ENCODE assay signal across 21 cellular contexts in genomic region chr12:62931481-62931880, GRCh38. TPM values are rescaled to one million over a fixed set of nuclear protein-coding genes. Genes with fewer than 3 reads are reported as not detected.
A peak's percentile ranks its signal among the peaks of the same experiment; 100 is the strongest.
DNase-seq lines count a peak whose midpoint lies in the region; ATAC-seq, FAIRE-seq and TF ChIP-seq lines count a peak whose summit lies in the region.
"Had no signal": no experiment of that assay in that cellular context is flagged by ENCODE, and none has a peak within 500 bp of the region (broad histone marks: within the 10 kb centered on the region; RNA-seq: fewer than 3 reads in every experiment).

No MANE protein-coding gene starts in this region.

- no TSS peak for BruUV-seq in PC-3 (replicated peaks; lab: Mats Ljungman, UMichigan)

- peak overlapping the region; percentile 2; the same call in 1 of the 3 replicates for H3K4me3 Mint-ChIP-seq in GM23338
- H3K4me3 Mint-ChIP-seq: activated T-cell treated with anti-CD3 and anti-CD28 coated beads, Interleukin-2, amount 50 U/mL, for 24 hours; memory B cell; T-helper 17 cell had no signal

- CTCF ChIA-PET in PC-3 (lab: Charles Lee) (no interaction called here), H1 (lab: Charles Lee; ENCODE audit: partially characterized antibody) (interaction anchor here (0.9 to 1.7 kb wide), 4 partner anchors 11 to 132 kb away, joined by 3 to 4 read pairs (median 4); no protein-coding TSS in a partner anchor)

- no peak for TF ChIP-seq POLR2A in H1 (IDR thresholded peaks at IDR 0.05; ENCODE audit: control extremely low read depth in 1 of 2, low read depth in 2 of 2, low read length in 2 of 2)

- no peak for TF ChIP-seq RAD21 in H1 (IDR thresholded peaks at IDR 0.05 in 1 of 2, conservative IDR thresholded peaks at IDR 0.05 in 1 of 2; ENCODE audit: low read depth in 2 of 2, low read length in 2 of 2)

- H4K5ac ChIP-seq in H1 (ENCODE audit: insufficient read length, low read depth, low read length): no peak overlapping the region

- no peak overlapping the region for H2BK20ac ChIP-seq in H1 (ENCODE audit: low read length)

- H4K20me1 ChIP-seq in GM23338 (replicated peaks; ENCODE audit: insufficient read depth) (no peaks in the 10 kb centered on the region), PC-3 (ENCODE audit: low read length) (no peaks in the 10 kb centered on the region), H1 (replicated peaks in 1 of 2; ENCODE audit: control insufficient read depth in 1 of 2, insufficient read depth in 2 of 2, low read length in 2 of 2) (peaks cover 0 to 1% of the 10 kb centered on the region in 2 experiments)

- peaks cover 11% of the 10 kb centered on the region for H3K23me2 ChIP-seq in H1 (ENCODE audit: low read depth, low read length)

- intact Hi-C loops in PC-3 (cut with micrococcal nuclease): loop anchor here (5.0 to 10.0 kb wide), 2 partner anchors 329 to 497 kb away; no protein-coding TSS in a partner anchor

- peaks cover 58% of the 10 kb centered on the region for H3K4me1 Mint-ChIP-seq in GM23338

- H2BK15ac ChIP-seq in H1 (ENCODE audit: low read length): no peak overlapping the region

- H3K4me1 ChIP-seq in GM23338 (ENCODE audit: insufficient read depth): peaks cover 63% of the 10 kb centered on the region
- peaks cover 23% of the 10 kb centered on the region for H3K4me1 ChIP-seq in PC-3 (ENCODE audit: insufficient read depth, low read length)
- peaks cover 2 to 20% (median 9%) of the 10 kb centered on the region in 4 experiments; a peak in 6 of 7 replicates for H3K4me1 ChIP-seq in H1 (replicated peaks in 1 of 4; ENCODE audit: control insufficient read depth in 3 of 4, insufficient read depth in 4 of 4, low read length in 3 of 4)

- TF ChIP-seq CTCF in GM23338 (conservative IDR thresholded peaks at IDR 0.05; ENCODE audit: low read depth in 2 of 2) (no peak), PC-3 (conservative IDR thresholded peaks at IDR 0.05; ENCODE audit: low read depth, low read length) (no peak), H1 (IDR thresholded peaks at IDR 0.05; ENCODE audit: control extremely low read depth in 1 of 3, insufficient read depth in 1 of 3, low read depth in 1 of 3, low read length in 3 of 3) (no peak)

- DNase-seq in GM23338 (ENCODE audit: low spot score) (no peak), PC-3 (no peak), H1 (ENCODE audit: low read depth in 1 of 2, low spot score in 2 of 2) (no peak), substantia nigra (lab: John Stamatoyannopoulos, UW) (no peak), inferior parietal cortex (ENCODE audit: extremely low spot score) (no peak), nucleus accumbens (lab: John Stamatoyannopoulos, UW) (no peak), HUDEP-2 (lab: John Stamatoyannopoulos, UW; ENCODE audit: unreplicated experiment in 76 of 76) (no peak)
- DNase-seq: activated CD4-positive, CD25-positive, alpha-beta regulatory T cell; activated naive CD4-positive, alpha-beta T cell; activated T-cell treated with anti-CD3 and anti-CD28 coated beads, Interleukin-2, amount 50 U/mL, for 24 hours; amniotic stem cell; COR-L47; KG1; NCI-H187; stimulated activated CD4-positive, alpha-beta T cell treated with anti-CD3 and anti-CD28 coated beads, Interleukin-2, amount 100 ng/mL, for 24 hours; stimulated activated naive CD4-positive, alpha-beta T cell; T-helper 17 cell; tibial artery had no signal

- H4K91ac ChIP-seq in H1 (replicated peaks; ENCODE audit: insufficient read length, low read length): no peak overlapping the region

- ATAC-seq in GM23338 (no peak), PC-3 (no peak)
- ATAC-seq: gastroesophageal sphincter, T-helper 17 cell had no signal

- H3K9me3 Mint-ChIP-seq in GM23338: no peaks in the 10 kb centered on the region
- H3K9me3 Mint-ChIP-seq: activated T-cell treated with anti-CD3 and anti-CD28 coated beads, Interleukin-2, amount 50 U/mL, for 24 hours; memory B cell had no signal

- peaks cover 10% of the 10 kb centered on the region for H3K27me3 Mint-ChIP-seq in GM23338 (ENCODE audit: insufficient read depth, low read depth, poor library complexity)

- peaks cover 71% of the 10 kb centered on the region for H3K79me2 ChIP-seq in GM23338 (replicated peaks; ENCODE audit: insufficient read depth)
- peaks cover 73% of the 10 kb centered on the region for H3K79me2 ChIP-seq in PC-3 (ENCODE audit: low read length)
- peaks cover 0 to 61% of the 10 kb centered on the region in 2 experiments; a peak in 2 of 4 replicates for H3K79me2 ChIP-seq in H1 (ENCODE audit: control insufficient read depth in 1 of 2, insufficient read depth in 2 of 2, low read length in 2 of 2)

- H3K56ac ChIP-seq in H1 (replicated peaks; ENCODE audit: insufficient read length, low read depth, low read length): no peak overlapping the region

- no peak for FAIRE-seq in H1 (lab: Jason Lieb, UNC)

- no peak overlapping the region for H2BK120ac ChIP-seq in H1 (replicated peaks; ENCODE audit: low read depth, low read length)

- H3F3A ChIP-seq in GM23338 (replicated peaks; ENCODE audit: low read depth): no peaks in the 10 kb centered on the region
- H3F3A ChIP-seq in PC-3 (ENCODE audit: low read length, unreplicated experiment): no peaks in the 10 kb centered on the region

- TF ChIP-seq EP300 in H1 (IDR thresholded peaks at IDR 0.05; ENCODE audit: borderline replicate concordance in 1 of 2, low read depth in 2 of 2, low read length in 2 of 2): no peak

- POLR2A ChIA-PET in PC-3 (lab: Charles Lee; ENCODE audit: unreplicated experiment) (no interaction called here), H1 (lab: Charles Lee; ENCODE audit: partially characterized antibody) (interaction anchor here (1.4 kb wide), 1 partner anchor 15 kb away, joined by 8 read pairs; no protein-coding TSS in a partner anchor)

- H2AFZ ChIP-seq in GM23338 (no peak overlapping the region), PC-3 (ENCODE audit: low read length) (no peak overlapping the region), H1 (ENCODE audit: low read length) (no peak overlapping the region)

- H3K9me3 ChIP-seq in PC-3 (ENCODE audit: low read length): no peaks in the 10 kb centered on the region
- no peaks in the 10 kb centered on the region for H3K9me3 ChIP-seq in H1 (ENCODE audit: insufficient read depth in 2 of 2, low read depth in 1 of 2, low read length in 1 of 2)
- H3K9me3 ChIP-seq: esophagus muscularis mucosa, gastroesophageal sphincter, tibial artery had no signal

- no peaks in the 10 kb centered on the region for H3K36me3 Mint-ChIP-seq in GM23338 (ENCODE audit: low read depth)
- H3K36me3 Mint-ChIP-seq: memory B cell had no signal

- H3K23ac ChIP-seq in H1 (ENCODE audit: insufficient read length): no peak overlapping the region

- no peak overlapping the region for H3K4ac ChIP-seq in H1 (replicated peaks; ENCODE audit: insufficient read length, low read depth, low read length)

- H3K27ac Mint-ChIP-seq in GM23338: peak overlapping the region; percentile 54; the same call in 1 of the 2 replicates
- H3K27ac Mint-ChIP-seq: activated T-cell treated with anti-CD3 and anti-CD28 coated beads, Interleukin-2, amount 50 U/mL, for 24 hours; memory B cell; T-helper 17 cell had no signal

- H3K36me3 ChIP-seq in GM23338 (ENCODE audit: insufficient read depth) (no peaks in the 10 kb centered on the region), PC-3 (ENCODE audit: low read depth, low read length) (no peaks in the 10 kb centered on the region), H1 (ENCODE audit: control insufficient read depth in 2 of 4, insufficient read depth in 4 of 4, low read length in 3 of 4) (no peaks in the 10 kb centered on the region)
- H3K36me3 ChIP-seq: esophagus muscularis mucosa, gastroesophageal sphincter, tibial artery had no signal

- H3K9me2 ChIP-seq in GM23338 (ENCODE audit: insufficient read depth) (no peaks in the 10 kb centered on the region), PC-3 (replicated peaks; ENCODE audit: low read length) (no peaks in the 10 kb centered on the region)

- no peaks in the 10 kb centered on the region for H3K27me3 ChIP-seq in GM23338 (ENCODE audit: insufficient read depth)
- no peaks in the 10 kb centered on the region for H3K27me3 ChIP-seq in PC-3 (ENCODE audit: low read length)
- no peaks in the 10 kb centered on the region; a peak in 1 of 7 replicates for H3K27me3 ChIP-seq in H1 (replicated peaks in 1 of 4; ENCODE audit: control insufficient read depth in 3 of 4, extremely low read depth in 1 of 4, insufficient read depth in 3 of 4, low read length in 3 of 4)
- H3K27me3 ChIP-seq: tibial artery had no signal

- H3K9ac ChIP-seq in PC-3 (ENCODE audit: low read length) (no peak overlapping the region), H1 (replicated peaks in 1 of 4; ENCODE audit: extremely low read depth in 1 of 4, low read depth in 3 of 4, low read length in 3 of 4) (no peak overlapping the region; a peak in 1 of 7 replicates)

- H3K4me2 ChIP-seq in GM23338 (peak overlapping the region; percentile 95), PC-3 (ENCODE audit: low read length) (peak overlapping the region; percentile 30; the same call in 1 of the 2 replicates), H1 (ENCODE audit: insufficient read depth in 1 of 2, low read depth in 2 of 2, low read length in 2 of 2) (no peak overlapping the region)

- H3K4me3 ChIP-seq in GM23338: peak overlapping the region; percentile 21; the same call in 1 of the 2 replicates
- H3K4me3 ChIP-seq in PC-3 (ENCODE audit: low read length): no peak overlapping the region
- H3K4me3 ChIP-seq in H1 (ENCODE audit: extremely low read depth in 1 of 4, insufficient read depth in 2 of 4, low read depth in 3 of 4, low read length in 4 of 4): no peak overlapping the region
- H3K4me3 ChIP-seq: esophagus muscularis mucosa, gastroesophageal sphincter, tibial artery had no signal

- no peak overlapping the region for H3K14ac ChIP-seq in H1 (ENCODE audit: insufficient read length)

- H3K27ac ChIP-seq in GM23338 (ENCODE audit: low read depth) (peak overlapping the region; percentile 57), PC-3 (ENCODE audit: low read length) (no peak overlapping the region), H1 (ENCODE audit: low read depth, low read length) (no peak overlapping the region), substantia nigra (ENCODE audit: low read depth, low read length, poor library complexity, severe bottlenecking) (peak overlapping the region; percentile 21)
- H3K27ac ChIP-seq: esophagus muscularis mucosa, gastroesophageal sphincter, tibial artery had no signal

- no peak overlapping the region for H2BK12ac ChIP-seq in H1 (ENCODE audit: low read depth, low read length)

- no peaks in the 10 kb centered on the region; the same call in 1 of the 2 replicates for H3K79me1 ChIP-seq in H1 (ENCODE audit: low read depth, low read length)

- H4K8ac ChIP-seq in H1 (ENCODE audit: extremely low read depth, insufficient read depth, low read length): no peak overlapping the region

- 87% methylated on average over 3 of the region's 3 CpGs; no CpG with 5 or more reads in 1 of the 2 experiments for WGBS in H1 (ENCODE audit: extremely low coverage in 1 of 2, insufficient coverage in 1 of 2, insufficient read length in 1 of 2, insufficient replicate concordance in 2 of 2, low coverage in 1 of 2, low lambda C conversion rate in 2 of 2, missing lambda C conversion rate in 1 of 2), 2 experiments

- no peak overlapping the region for H3K18ac ChIP-seq in H1 (ENCODE audit: extremely low read depth, low read length)

- H2BK5ac ChIP-seq in H1 (ENCODE audit: low read depth, low read length): peak overlapping the region; percentile 8; the same call in 1 of the 2 replicates

- no peak overlapping the region for H2AK5ac ChIP-seq in H1 (ENCODE audit: low read depth, low read length)

RNA-seq across cellular contexts. Expression of gene PPM1H, which starts 3.5 kb away (rescaled TPM):
- total RNA-seq in GM23338 (2014; rRNA removed; shearing (Covaris generic)): 41.2 and 41.3 TPM in 2 replicates
- polyA plus RNA-seq in GM23338 (2016; fragmentation: Nextera tagmentation; extraction: Ambion mirVana): 11.3 and 11.4 TPM in 2 replicates
- 9.8 and 12.0 TPM in 2 replicates for total RNA-seq in PC-3 (2014; rRNA removed)
- 35.6 and 36.1 TPM in 2 replicates for total RNA-seq in H1 (2021; fragmentation: NEBNext Ultra II Directional; extraction: Animal tissue kit (Norgen Biotek cat#: 25700))
- polyA plus RNA-seq in H1 (2011; rRNA removed): 16.4 and 17.3 TPM in 2 replicates
- 15.5 TPM for polyA plus RNA-seq in H1 (2011; cell fraction: cytosol; rRNA removed)
- 19.3 TPM for polyA plus RNA-seq in H1 (2011; cell fraction: nucleus; rRNA removed)
- 16.8 to 23.0 TPM (median 19.0 TPM) in 4 replicates for polyA plus RNA-seq in H1 (2012, experiment 1 of 2)
- polyA plus RNA-seq in H1 (2012, experiment 2 of 2): 5.3 TPM
- 15.7 TPM for polyA plus RNA-seq in H1 (2013, experiment 1 of 2)
- 17.2 TPM for polyA plus RNA-seq in H1 (2013, experiment 2 of 2)
- polyA minus RNA-seq in H1 (2011; rRNA and poly(A)+ RNA removed): 28.9 and 31.2 TPM in 2 replicates
- 47.5 TPM for polyA minus RNA-seq in H1 (2011; cell fraction: cytosol; rRNA and poly(A)+ RNA removed)
- 26.1 TPM for polyA minus RNA-seq in H1 (2011; cell fraction: nucleus; rRNA and poly(A)+ RNA removed)

Comparison
In these comparisons a context has a peak if more than half of its experiments do, and no peak if none do; other contexts are left out.
1. H3K27ac ChIP-seq: peak in GM23338 (single experiment) and substantia nigra (single experiment); none in PC-3 (single experiment) and H1 (single experiment).
2. H3K4me2 ChIP-seq: peak in GM23338 (single experiment) and PC-3 (single experiment); none in H1 (0 of 2).